In genomic region chr13:59043016-59043415, GRCh38 we compare ENCODE assay signal across 33 cellular contexts.
"Had no signal": no experiment of that assay in that cellular context is flagged by ENCODE, and none has a peak within 500 bp of the region (broad histone marks: within the 10 kb centered on the region; RNA-seq: fewer than 3 reads in every experiment).

No MANE protein-coding gene starts in this region.

- H3K4me3 Mint-ChIP-seq: activated CD4-positive, alpha-beta memory T cell treated with anti-CD3 and anti-CD28 coated beads, Interleukin-2, amount 10 ng/mL, durations not matched to agents 7 days and 5 days; activated CD4-positive, alpha-beta T cell treated with anti-CD3 and anti-CD28 coated beads, Interleukin-2, amount 10 ng/mL, durations not matched to agents 7 days and 5 days; activated T-cell treated with anti-CD3 and anti-CD28 coated beads, Interleukin-2, amount 50 U/mL, for 24 hours; central memory CD8-positive, alpha-beta T cell; natural killer cell treated with Interleukin-12 subunit alpha and Interleukin-12 subunit beta and Interleukin-15 and Interleukin-18, amount 100 ng/mL, for 72 hours; stimulated activated effector memory CD8-positive, alpha-beta T cell treated with anti-CD3 and anti-CD28 coated beads, Interleukin-12 subunit alpha, Interleukin-12 subunit beta, amount 100 ng/mL, for 72 hours; stimulated activated naive CD8-positive, alpha-beta T cell treated with anti-CD3 and anti-CD28 coated beads, Interleukin-15, amount 100 ng/mL, for 72 hours; T-helper 17 cell; type B pancreatic cell had no signal

- H3K4me1 ChIP-seq: esophagus squamous epithelium, heart right ventricle, pancreas, prostate gland, vagina had no signal

- H3K27me3 ChIP-seq: esophagus squamous epithelium, heart right ventricle, neutrophil, pancreas, vagina had no signal

- H3K4me1 Mint-ChIP-seq: activated CD4-positive, alpha-beta memory T cell treated with anti-CD3 and anti-CD28 coated beads, Interleukin-2, amount 10 ng/mL, durations not matched to agents 7 days and 5 days; activated CD4-positive, alpha-beta T cell treated with anti-CD3 and anti-CD28 coated beads, Interleukin-2, amount 10 ng/mL, durations not matched to agents 7 days and 5 days; central memory CD8-positive, alpha-beta T cell; stimulated activated effector memory CD8-positive, alpha-beta T cell treated with anti-CD3 and anti-CD28 coated beads, Interleukin-12 subunit alpha, Interleukin-12 subunit beta, amount 100 ng/mL, for 72 hours; stimulated activated naive CD8-positive, alpha-beta T cell treated with anti-CD3 and anti-CD28 coated beads, Interleukin-15, amount 100 ng/mL, for 72 hours; T-helper 17 cell had no signal

- H3K9me3 ChIP-seq: esophagus squamous epithelium, heart right ventricle, neutrophil, pancreas, prostate gland, vagina had no signal

- H3K36me3 ChIP-seq: esophagus squamous epithelium, heart right ventricle, neutrophil, pancreas, prostate gland, vagina had no signal

- H3K27ac ChIP-seq: epithelial cell of prostate, esophagus squamous epithelium, heart right ventricle, neutrophil, pancreas, prostate gland, skin epidermis, vagina had no signal

- ATAC-seq: heart right ventricle; left cardiac atrium; left ventricle myocardium superior; mucosa of descending colon; natural killer cell treated with Interleukin-12 subunit alpha and Interleukin-12 subunit beta and Interleukin-15 and Interleukin-18, amount 100 ng/mL, for 72 hours; pancreas; sciatic nerve; stimulated activated effector memory CD8-positive, alpha-beta T cell treated with anti-CD3 and anti-CD28 coated beads, Interleukin-12 subunit alpha, Interleukin-12 subunit beta, amount 100 ng/mL, for 72 hours; stimulated activated naive CD8-positive, alpha-beta T cell treated with anti-CD3 and anti-CD28 coated beads, Interleukin-15, amount 100 ng/mL, for 72 hours; T-helper 17 cell had no signal

- H3K27me3 Mint-ChIP-seq: activated CD4-positive, alpha-beta memory T cell treated with anti-CD3 and anti-CD28 coated beads, Interleukin-2, amount 10 ng/mL, durations not matched to agents 7 days and 5 days; activated CD4-positive, alpha-beta T cell treated with anti-CD3 and anti-CD28 coated beads, Interleukin-2, amount 10 ng/mL, durations not matched to agents 7 days and 5 days; activated T-cell treated with anti-CD3 and anti-CD28 coated beads, Interleukin-2, amount 50 U/mL, for 24 hours; central memory CD8-positive, alpha-beta T cell; natural killer cell treated with Interleukin-12 subunit alpha and Interleukin-12 subunit beta and Interleukin-15 and Interleukin-18, amount 100 ng/mL, for 72 hours; stimulated activated naive CD8-positive, alpha-beta T cell treated with anti-CD3 and anti-CD28 coated beads, Interleukin-15, amount 100 ng/mL, for 72 hours; T-helper 17 cell; type B pancreatic cell had no signal

- H3K4me3 ChIP-seq: esophagus squamous epithelium, heart right ventricle, mucosa of descending colon, pancreas, prostate gland, skin epidermis, vagina had no signal

- H3K9me3 Mint-ChIP-seq: activated CD4-positive, alpha-beta T cell treated with anti-CD3 and anti-CD28 coated beads, Interleukin-2, amount 10 ng/mL, durations not matched to agents 7 days and 5 days had no signal

- H3K36me3 Mint-ChIP-seq: stimulated activated effector memory CD8-positive, alpha-beta T cell treated with anti-CD3 and anti-CD28 coated beads, Interleukin-12 subunit alpha, Interleukin-12 subunit beta, amount 100 ng/mL, for 72 hours; type B pancreatic cell had no signal

- DNase-seq: activated CD4-positive, alpha-beta memory T cell treated with anti-CD3 and anti-CD28 coated beads, Interleukin-2, amount 10 ng/mL, durations not matched to agents 7 days and 5 days; activated CD4-positive, alpha-beta T cell treated with anti-CD3 and anti-CD28 coated beads for 1 hour; activated CD4-positive, alpha-beta T cell treated with anti-CD3 and anti-CD28 coated beads, Interleukin-2, amount 10 ng/mL, durations not matched to agents 7 days and 5 days; activated CD8-positive, alpha-beta memory T cell treated with anti-CD3 and anti-CD28 coated beads, Interleukin-2, amount 50 U/mL, for 48 hours; activated gamma-delta T cell treated with Interleukin-2 at 50 U/mL for 16 hours; activated naive CD4-positive, alpha-beta T cell treated with anti-CD3 and anti-CD28 coated beads, Interleukin-2, amount 50 U/mL, for 16 hours; activated T-cell treated with anti-CD3 and anti-CD28 coated beads, Interleukin-2, amount 50 U/mL, for 24 hours; amniotic stem cell; dermis blood vessel endothelial cell; effector CD4-positive, alpha-beta T cell; esophagus squamous epithelium; foreskin melanocyte; heart right ventricle; left cardiac atrium; left ventricle myocardium superior; mucosa of descending colon; pancreas; retina; stimulated activated CD4-positive, alpha-beta T cell treated with anti-CD3 and anti-CD28 coated beads, Interleukin-4, amount 100 ng/mL, for 24 hours; stimulated activated naive CD8-positive, alpha-beta T cell treated with anti-CD3 and anti-CD28 coated beads, Interleukin-15, amount 100 ng/mL, for 72 hours; substantia nigra; T-helper 17 cell; T1000 had no signal

- H3K27ac Mint-ChIP-seq: activated CD4-positive, alpha-beta memory T cell treated with anti-CD3 and anti-CD28 coated beads, Interleukin-2, amount 10 ng/mL, durations not matched to agents 7 days and 5 days; activated CD4-positive, alpha-beta T cell treated with anti-CD3 and anti-CD28 coated beads, Interleukin-2, amount 10 ng/mL, durations not matched to agents 7 days and 5 days; activated T-cell treated with anti-CD3 and anti-CD28 coated beads, Interleukin-2, amount 50 U/mL, for 24 hours; natural killer cell treated with Interleukin-12 subunit alpha and Interleukin-12 subunit beta and Interleukin-15 and Interleukin-18, amount 100 ng/mL, for 72 hours; stimulated activated effector memory CD8-positive, alpha-beta T cell treated with anti-CD3 and anti-CD28 coated beads, Interleukin-12 subunit alpha, Interleukin-12 subunit beta, amount 100 ng/mL, for 72 hours; stimulated activated naive CD8-positive, alpha-beta T cell treated with anti-CD3 and anti-CD28 coated beads, Interleukin-15, amount 100 ng/mL, for 72 hours; T-helper 17 cell; type B pancreatic cell had no signal
